Comparison of ENCODE assay signal across 21 cellular contexts in genomic region chr7:81140206-81140605, GRCh38.
"Had no signal": no experiment of that assay in that cellular context is flagged by ENCODE, and none has a peak within 500 bp of the region (broad histone marks: within the 10 kb centered on the region; RNA-seq: fewer than 3 reads in every experiment).

No MANE protein-coding gene starts in this region.

- H3K27me3 Mint-ChIP-seq: activated naive CD4-positive, alpha-beta T cell treated with anti-CD3 and anti-CD28 coated beads, Interleukin-2, amount 10 ng/mL, durations not matched to agents 7 days and 5 days; activated naive CD8-positive, alpha-beta T cell treated with anti-CD3 and anti-CD28 coated beads, Interleukin-2, amount 50 U/mL, for 24 hours; stimulated activated naive CD8-positive, alpha-beta T cell treated with anti-CD3 and anti-CD28 coated beads, Interleukin-15, amount 100 ng/mL, for 72 hours had no signal

- H3K27ac Mint-ChIP-seq: activated naive CD4-positive, alpha-beta T cell treated with anti-CD3 and anti-CD28 coated beads, Interleukin-2, amount 10 ng/mL, durations not matched to agents 7 days and 5 days; activated naive CD8-positive, alpha-beta T cell treated with anti-CD3 and anti-CD28 coated beads, Interleukin-2, amount 50 U/mL, for 24 hours; brain; nephron progenitor cell; stimulated activated naive CD8-positive, alpha-beta T cell treated with anti-CD3 and anti-CD28 coated beads, Interleukin-15, amount 100 ng/mL, for 72 hours had no signal

- H3K4me3 Mint-ChIP-seq: activated naive CD4-positive, alpha-beta T cell treated with anti-CD3 and anti-CD28 coated beads, Interleukin-2, amount 10 ng/mL, durations not matched to agents 7 days and 5 days; activated naive CD8-positive, alpha-beta T cell treated with anti-CD3 and anti-CD28 coated beads, Interleukin-2, amount 50 U/mL, for 24 hours; brain; nephron progenitor cell; stimulated activated naive CD8-positive, alpha-beta T cell treated with anti-CD3 and anti-CD28 coated beads, Interleukin-15, amount 100 ng/mL, for 72 hours had no signal

- DNase-seq: activated CD4-positive, alpha-beta T cell treated with anti-CD3 and anti-CD28 coated beads, Interleukin-2, amount 50 U/mL, for 1 hour; activated CD4-positive, CD25-positive, alpha-beta regulatory T cell treated with anti-CD3 and anti-CD28 coated beads, Interleukin-2, amount 50 U/mL, for 72 hours; activated CD8-positive, alpha-beta memory T cell treated with anti-CD3 and anti-CD28 coated beads, Interleukin-2, amount 50 U/mL, for 4 hours; activated effector memory CD4-positive, alpha-beta T cell treated with Interleukin-2 at 50 U/mL for 16 hours; activated naive CD4-positive, alpha-beta T cell treated with anti-CD3 and anti-CD28 coated beads, Interleukin-2, amount 10 ng/mL, durations not matched to agents 7 days and 5 days; activated naive CD8-positive, alpha-beta T cell treated with anti-CD3 and anti-CD28 coated beads, Interleukin-2, amount 50 U/mL, for 24 hours; activated T-cell treated with anti-CD3 and anti-CD28 coated beads, Interleukin-2, amount 50 U/mL, for 48 hours; anterior cingulate cortex; dorsolateral prefrontal cortex; foreskin keratinocyte; glutamatergic neuron; hippocampal formation; islet precursor cell; midbrain; nephron progenitor cell; stimulated activated CD4-positive, alpha-beta T cell treated with anti-CD3 and anti-CD28 coated beads, Interleukin-12 subunit alpha, Interleukin-12 subunit beta, amount 100 ng/mL, for 4 hours; stimulated activated CD4-positive, alpha-beta T cell treated with anti-CD3 and anti-CD28 coated beads, Interleukin-1b, Interleukin-23, amount 100 ng/mL, for 48 hours; stimulated activated naive CD8-positive, alpha-beta T cell treated with anti-CD3 and anti-CD28 coated beads, Interleukin-15, amount 100 ng/mL, for 72 hours; T1000; transverse colon had no signal

- H3K4me1 Mint-ChIP-seq: activated naive CD4-positive, alpha-beta T cell treated with anti-CD3 and anti-CD28 coated beads, Interleukin-2, amount 10 ng/mL, durations not matched to agents 7 days and 5 days; nephron progenitor cell; stimulated activated naive CD8-positive, alpha-beta T cell treated with anti-CD3 and anti-CD28 coated beads, Interleukin-15, amount 100 ng/mL, for 72 hours had no signal

- ATAC-seq: activated naive CD8-positive, alpha-beta T cell treated with anti-CD3 and anti-CD28 coated beads, Interleukin-2, amount 50 U/mL, for 24 hours; foreskin keratinocyte; stimulated activated naive CD8-positive, alpha-beta T cell treated with anti-CD3 and anti-CD28 coated beads, Interleukin-15, amount 100 ng/mL, for 72 hours had no signal

- H3K36me3 Mint-ChIP-seq: activated naive CD4-positive, alpha-beta T cell treated with anti-CD3 and anti-CD28 coated beads, Interleukin-2, amount 10 ng/mL, durations not matched to agents 7 days and 5 days; brain had no signal
